11 cellular contexts compared by ENCODE assay signal in the genomic region with DNA sequence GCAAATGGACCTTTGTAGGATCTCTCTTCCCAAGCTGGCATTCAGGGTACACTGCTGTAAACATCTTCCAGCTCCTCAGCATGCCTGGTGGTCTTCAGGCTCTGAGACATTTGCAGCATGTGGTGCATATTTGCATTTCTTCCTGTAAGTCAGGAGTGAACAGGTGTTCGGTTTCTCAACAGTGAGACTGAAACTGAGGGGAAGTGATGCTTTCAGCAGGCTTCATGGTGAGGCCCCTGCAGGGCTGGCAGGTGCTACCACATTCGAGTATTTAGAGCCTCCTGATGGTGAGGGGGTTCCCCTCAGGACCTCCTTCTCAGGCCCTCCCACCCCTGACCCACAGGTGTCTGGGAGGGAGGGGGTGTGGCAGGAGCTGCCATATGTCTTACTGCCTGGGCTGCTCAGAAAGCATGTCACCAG. TPM values are rescaled to one million over a fixed set of nuclear protein-coding genes. Genes with fewer than 3 reads are reported as not detected.
DNase-seq lines count a peak whose midpoint lies in the region; ATAC-seq, FAIRE-seq and TF ChIP-seq lines count a peak whose summit lies in the region.
"Had no signal": no experiment of that assay in that cellular context is flagged by ENCODE, and none has a peak within 500 bp of the region (broad histone marks: within the 10 kb centered on the region; RNA-seq: fewer than 3 reads in every experiment).

No MANE protein-coding gene starts in this region.

- intact Hi-C loops in K562 (cut with micrococcal nuclease) = no loop called here

- no peak for TF ChIP-seq CTCF in GM12875 (IDR thresholded peaks at IDR 0.05; ENCODE audit: borderline replicate concordance, insufficient read depth, low read depth, low read length)
- TF ChIP-seq CTCF in K562 (IDR thresholded peaks at IDR 0.05 in 2 of 3, conservative IDR thresholded peaks at IDR 0.05 in 1 of 3; ENCODE audit: insufficient read depth in 2 of 3, low read depth in 1 of 3, low read length in 3 of 3) = no peak
- no peak for TF ChIP-seq CTCF in mesothelial cell of epicardium (IDR thresholded peaks at IDR 0.05; ENCODE audit: unreplicated experiment)

- no peaks in the 10 kb centered on the region for H3K27me3 Mint-ChIP-seq in mesothelial cell of epicardium (ENCODE audit: low read depth)

- no peak overlapping the region for H3K9ac ChIP-seq in K562 (ENCODE audit: insufficient read depth in 1 of 2, low read depth in 2 of 2, low read length in 2 of 2)

- CTCF ChIA-PET in K562 (lab: Yijun Ruan, JAX; ENCODE audit: low intra/inter-chr PET ratio) = no interaction called here

- no peaks in the 10 kb centered on the region for H3K9me3 ChIP-seq in K562 (replicated peaks; ENCODE audit: control insufficient read depth, insufficient read depth, low read depth, low read length)
- H3K9me3 ChIP-seq: sigmoid colon had no signal

- no peak for TF ChIP-seq POLR2A in K562 (conservative IDR thresholded peaks at IDR 0.05)

- H2AFZ ChIP-seq in K562 (ENCODE audit: low read depth, low read length) = no peak overlapping the region

- H3K36me3 Mint-ChIP-seq in mesothelial cell of epicardium = peaks cover 3% of the 10 kb centered on the region

- peak; percentile 90 for ATAC-seq in GM19467 (IDR thresholded peaks at IDR 0.05; ENCODE audit: unreplicated experiment)
- ATAC-seq in HG03342 (IDR thresholded peaks at IDR 0.05; ENCODE audit: unreplicated experiment) = peak; percentile 88
- ATAC-seq in K562 = no peak

- H3K36me3 ChIP-seq in K562 (ENCODE audit: control insufficient read depth, insufficient read depth, low read length) = peaks cover 59% of the 10 kb centered on the region
- H3K36me3 ChIP-seq: sigmoid colon had no signal

- H3K9me3 Mint-ChIP-seq in mesothelial cell of epicardium = no peaks in the 10 kb centered on the region

- peaks cover 4% of the 10 kb centered on the region for H3K9me1 ChIP-seq in K562 (ENCODE audit: control insufficient read depth, insufficient read depth, low read length)

- no peak overlapping the region for H3K27ac ChIP-seq in K562 (ENCODE audit: extremely low read depth, low read depth, low read length)
- H3K27ac ChIP-seq: sigmoid colon had no signal

- no peak overlapping the region for H3K4me3 Mint-ChIP-seq in mesothelial cell of epicardium

- H3K4me1 ChIP-seq in K562 (replicated peaks in 1 of 2; ENCODE audit: control insufficient read depth in 2 of 2, insufficient read depth in 2 of 2, low read length in 2 of 2) = peaks cover 4 to 11% of the 10 kb centered on the region in 2 experiments; a peak in 4 of 5 replicates
- H3K4me1 ChIP-seq: sigmoid colon had no signal

- WGBS in K562 (ENCODE audit: insufficient coverage, low coverage, missing lambda C conversion rate) = 67% methylated on average over 2 of the region's 2 CpGs

- no peak overlapping the region for H3K27ac Mint-ChIP-seq in mesothelial cell of epicardium

- no peak for TF ChIP-seq RAD21 in K562 (CRISPR knock-in tag; conservative IDR thresholded peaks at IDR 0.05 in 1 of 2, IDR thresholded peaks at IDR 0.05 in 1 of 2)

- H3K79me2 ChIP-seq in K562 (ENCODE audit: control insufficient read depth, insufficient read depth, low read length) = peaks cover 17% of the 10 kb centered on the region

- no peak overlapping the region for H3K4me2 ChIP-seq in K562 (ENCODE audit: insufficient read depth, low read length)

- peak overlapping the region; percentile 38 for H3K4me3 ChIP-seq in GM12875 (ENCODE audit: low read depth, low read length)
- no peak overlapping the region for H3K4me3 ChIP-seq in K562
- H3K4me3 ChIP-seq: sigmoid colon had no signal

- no peaks in the 10 kb centered on the region for H3K27me3 ChIP-seq in K562 (ENCODE audit: control insufficient read depth in 2 of 2, insufficient read depth in 2 of 2, low read length in 2 of 2)
- H3K27me3 ChIP-seq: sigmoid colon had no signal

- no peaks in the 10 kb centered on the region for H3K4me1 Mint-ChIP-seq in mesothelial cell of epicardium

- no TSS peak for BruUV-seq in K562 (replicated peaks; lab: Mats Ljungman, UMichigan)

- peaks cover 13% of the 10 kb centered on the region for H4K20me1 ChIP-seq in K562 (replicated peaks; ENCODE audit: control insufficient read depth, insufficient read depth, low read length)

- TF ChIP-seq EP300 in K562 (IDR thresholded peaks at IDR 0.05; ENCODE audit: low read length) = no peak

- POLR2A ChIA-PET in K562 (lab: Yijun Ruan, JAX) = interaction anchor here (1.2 kb wide), 1 partner anchor 11 kb away, joined by 3 read pairs; no protein-coding TSS in a partner anchor

- peak in 1 of 4 experiments; percentile 12 for DNase-seq in K562 (ENCODE audit: extremely low read depth in 1 of 4, low spot score in 3 of 4)
- no peak for DNase-seq in NCI-H446 treated with DMSO at 0.1 percent for 48 hours (lab: John Stamatoyannopoulos, UW)
- no peak for DNase-seq in COLO829 (ENCODE audit: low spot score)
- DNase-seq in glomerular visceral epithelial cell (ENCODE audit: extremely low spot score) = no peak
- no peak for DNase-seq in mesothelial cell of epicardium (ENCODE audit: low spot score in 2 of 2, unreplicated experiment in 2 of 2)
- DNase-seq: sigmoid colon had no signal

- FAIRE-seq in K562 (lab: Jason Lieb, UNC) = no peak
- FAIRE-seq: TTC549 had no signal

- in situ Hi-C loops in K562 (cut with MboI) = no loop called here

TF ChIP-seq in K562, 482 proteins besides CTCF, POLR2A, EP300 and RAD21:
- TF ChIP-seq TCF15 (CRISPR knock-in tag; IDR thresholded peaks at IDR 0.05) (no peak), STAG1 (CRISPR knock-in tag; IDR thresholded peaks at IDR 0.05; ENCODE audit: borderline replicate concordance) (0 out of 2 replicates have a peak, but pooled peaks have one; percentile 16), ZNF398 (CRISPR knock-in tag; IDR thresholded peaks at IDR 0.05) (no peak)

RNA-seq across cellular contexts. Expression of gene MYBL2, which starts 15.1 kb away (rescaled TPM):
- total RNA-seq in K562 (2011; cell fraction: chromatin; rRNA removed; ENCODE audit: low replicate concordance) = 25.5 and 54.2 TPM in 2 replicates
- total RNA-seq in K562 (2011; cell fraction: nucleolus; rRNA removed) = 28.0 and 31.8 TPM in 2 replicates
- 22.6 and 26.3 TPM in 2 replicates for total RNA-seq in K562 (2011; cell fraction: nucleoplasm; rRNA removed)
- 111 and 154 TPM in 2 replicates for total RNA-seq in K562 (2014; rRNA removed)
- total RNA-seq in K562 (2014; rRNA removed; fragmentation: Illumina TruSeq; extraction: Trizol) = 26.2 and 31.1 TPM in 2 replicates
- total RNA-seq in K562 (2015; rRNA removed; fragmentation: Illumina TruSeq; extraction: Trizol) = 52.5 and 53.6 TPM in 2 replicates
- 161 and 169 TPM in 2 replicates for total RNA-seq in K562 (2021)
- 27.6 and 33.8 TPM in 2 replicates for polyA plus RNA-seq in K562 (2011; rRNA removed)
- polyA plus RNA-seq in K562 (2011; cell fraction: cytosol; rRNA removed) = 39.0 and 57.5 TPM in 2 replicates
- 29.2 and 49.4 TPM in 2 replicates for polyA plus RNA-seq in K562 (2011; cell fraction: nucleus; rRNA removed)
- polyA plus RNA-seq in K562 (2012) = 113 and 131 TPM in 2 replicates
- 141 and 149 TPM in 2 replicates for polyA plus RNA-seq in K562 (2014; fragmentation: Illumina TruSeq; extraction: Trizol)
- 1 to 10 TPM; 4.4 to 6.3 TPM for polyA plus RNA-seq in K562 (2014; fragmentation: Nextera tagmentation; extraction: Ambion mirVana)
- polyA plus RNA-seq in K562 (2014; rRNA removed) = 62.1 and 80.2 TPM in 2 replicates
- polyA minus RNA-seq in K562 (2011; rRNA and poly(A)+ RNA removed) = 27.8 and 34.3 TPM in 2 replicates
- polyA minus RNA-seq in K562 (2011; cell fraction: cytosol; rRNA and poly(A)+ RNA removed) = 57.3 and 64.6 TPM in 2 replicates
- 12.4 and 15.3 TPM in 2 replicates for polyA minus RNA-seq in K562 (2011; cell fraction: nucleus; rRNA and poly(A)+ RNA removed)
- total RNA-seq in mesothelial cell of epicardium = 22.8 to 26.8 TPM (median 24.3 TPM) in 3 replicates

RNA-seq across cellular contexts. Expression of gene GTSF1L, which starts 44.8 kb away (rescaled TPM):
- total RNA-seq in K562 (2011; cell fraction: chromatin; rRNA removed; ENCODE audit: low replicate concordance) = not detected in 2 replicates
- total RNA-seq in K562 (2011; cell fraction: nucleolus; rRNA removed) = not detected in 2 replicates
- total RNA-seq in K562 (2011; cell fraction: nucleoplasm; rRNA removed) = not detected in 2 replicates
- not detected in 2 replicates for total RNA-seq in K562 (2014; rRNA removed)
- total RNA-seq in K562 (2014; rRNA removed; fragmentation: Illumina TruSeq; extraction: Trizol) = not detected in 2 replicates
- total RNA-seq in K562 (2015; rRNA removed; fragmentation: Illumina TruSeq; extraction: Trizol) = not detected in 2 replicates
- not detected in 2 replicates for total RNA-seq in K562 (2021)
- polyA plus RNA-seq in K562 (2011; rRNA removed) = not detected in 2 replicates
- polyA plus RNA-seq in K562 (2011; cell fraction: cytosol; rRNA removed) = not detected in 2 replicates
- not detected in 2 replicates for polyA plus RNA-seq in K562 (2011; cell fraction: nucleus; rRNA removed)
- polyA plus RNA-seq in K562 (2012) = not detected in 2 replicates
- polyA plus RNA-seq in K562 (2014; fragmentation: Illumina TruSeq; extraction: Trizol) = not detected in 2 replicates
- not detected for polyA plus RNA-seq in K562 (2014; fragmentation: Nextera tagmentation; extraction: Ambion mirVana)
- not detected in 2 replicates for polyA plus RNA-seq in K562 (2014; rRNA removed)
- not detected in 2 replicates for polyA minus RNA-seq in K562 (2011; rRNA and poly(A)+ RNA removed)
- polyA minus RNA-seq in K562 (2011; cell fraction: cytosol; rRNA and poly(A)+ RNA removed) = not detected in 2 replicates
- not detected in 2 replicates for polyA minus RNA-seq in K562 (2011; cell fraction: nucleus; rRNA and poly(A)+ RNA removed)
- total RNA-seq in mesothelial cell of epicardium = not detected in 3 replicates
- total RNA-seq: epithelial cell of proximal tubule, sigmoid colon had no signal
